ENCODE assay signal across 12 cellular contexts in the genomic region with DNA sequence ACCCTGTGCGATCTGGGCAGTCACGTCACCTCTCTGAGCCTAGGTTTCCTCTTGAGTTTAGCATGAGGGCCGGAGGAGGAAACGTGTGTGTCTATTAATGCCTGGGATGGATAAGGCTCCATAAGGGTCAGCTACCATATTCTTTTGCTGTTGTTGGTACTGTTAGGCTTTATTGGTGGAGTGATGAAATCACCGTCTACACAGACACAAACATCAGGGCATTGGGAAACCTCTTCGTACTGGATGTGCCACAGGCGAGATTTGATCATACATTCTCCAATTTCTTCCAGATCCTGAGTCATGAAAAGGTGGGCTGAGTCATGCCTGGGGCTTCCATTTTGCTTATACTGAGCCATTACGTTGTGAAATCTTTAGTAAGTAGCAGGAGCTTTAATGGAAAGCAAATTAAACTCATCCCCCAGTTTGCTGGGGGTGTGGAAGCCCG. TPM values are rescaled to one million over a fixed set of nuclear protein-coding genes. Genes with fewer than 3 reads are reported as not detected.
DNase-seq lines count a peak whose midpoint lies in the region; ATAC-seq, FAIRE-seq and TF ChIP-seq lines count a peak whose summit lies in the region.
"Had no signal": no experiment of that assay in that cellular context is flagged by ENCODE, and none has a peak within 500 bp of the region (broad histone marks: within the 10 kb centered on the region; RNA-seq: fewer than 3 reads in every experiment).

No MANE protein-coding gene starts in this region.

- H2AFZ ChIP-seq in fibroblast of lung (ENCODE audit: low read length) = peak overlapping the region; percentile 37

- peak overlapping the region; percentile 0 to 67 (median 56) for H3K27ac ChIP-seq in Peyer's patch
- H3K27ac ChIP-seq in fibroblast of lung (ENCODE audit: insufficient read depth, low read length) = peak overlapping the region; percentile 83
- H3K27ac ChIP-seq in rectal smooth muscle tissue (ENCODE audit: low read depth, low read length) = peak overlapping the region; percentile 69

- H3K4me1 ChIP-seq in Peyer's patch (peaks cover 0 to 16% (median 2%) of the 10 kb centered on the region in 4 donors), fibroblast of lung (ENCODE audit: control insufficient read depth, extremely low read depth, insufficient read depth, low read length) (peaks cover 10% of the 10 kb centered on the region), rectal smooth muscle tissue (ENCODE audit: control insufficient read depth, insufficient read depth, low read length) (peaks cover 15% of the 10 kb centered on the region)

- DNase-seq in ELR (ENCODE audit: low read depth) (peak; percentile 97), Peyer's patch (peak in 2 of 3 donors; percentile 28 to 59), fibroblast of lung (ENCODE audit: low read depth in 2 of 2) (peak; percentile 91 to 99), D721Med (ENCODE audit: insufficient read length, low spot score) (no peak)
- DNase-seq in activated T-cell treated with anti-CD3 and anti-CD28 coated beads, Interleukin-2, amount 50 U/mL, for 24 hours = no peak
- no peak for DNase-seq in activated naive CD4-positive, alpha-beta T cell treated with anti-CD3 and anti-CD28 coated beads, Interleukin-2, amount 50 U/mL, for 72 hours (ENCODE audit: low spot score in 2 of 2)
- no peak for DNase-seq in stimulated activated effector memory CD8-positive, alpha-beta T cell treated with anti-CD3 and anti-CD28 coated beads, Interleukin-12 subunit alpha, Interleukin-12 subunit beta, amount 100 ng/mL, for 72 hours (ENCODE audit: low spot score in 2 of 2)
- DNase-seq: activated CD4-positive, alpha-beta memory T cell treated with anti-CD3 and anti-CD28 coated beads for 36 hours; NCI-H1694 had no signal

- no peaks in the 10 kb centered on the region for H3K79me2 ChIP-seq in fibroblast of lung (ENCODE audit: control insufficient read depth, insufficient read depth, low read length)

- H3K27me3 ChIP-seq in Peyer's patch = no peaks in the 10 kb centered on the region
- H3K27me3 ChIP-seq in fibroblast of lung (ENCODE audit: control insufficient read depth, insufficient read depth, low read length) = peaks cover 8% of the 10 kb centered on the region
- H3K27me3 ChIP-seq in rectal smooth muscle tissue (ENCODE audit: control insufficient read depth, insufficient read depth, low read length) = no peaks in the 10 kb centered on the region

- H3K27me3 Mint-ChIP-seq in activated T-cell treated with anti-CD3 and anti-CD28 coated beads, Interleukin-2, amount 50 U/mL, for 24 hours = peaks cover 17% of the 10 kb centered on the region

- no peaks in the 10 kb centered on the region for H4K20me1 ChIP-seq in fibroblast of lung (ENCODE audit: control insufficient read depth, extremely low read depth, insufficient read depth, low read length)

- H3K9me3 Mint-ChIP-seq in activated T-cell treated with anti-CD3 and anti-CD28 coated beads, Interleukin-2, amount 50 U/mL, for 24 hours = no peaks in the 10 kb centered on the region
- no peaks in the 10 kb centered on the region for H3K9me3 Mint-ChIP-seq in activated naive CD4-positive, alpha-beta T cell treated with anti-CD3 and anti-CD28 coated beads, Interleukin-2, amount 50 U/mL, for 72 hours
- no peaks in the 10 kb centered on the region for H3K9me3 Mint-ChIP-seq in stimulated activated effector memory CD8-positive, alpha-beta T cell treated with anti-CD3 and anti-CD28 coated beads, Interleukin-12 subunit alpha, Interleukin-12 subunit beta, amount 100 ng/mL, for 72 hours
- H3K9me3 Mint-ChIP-seq: activated CD4-positive, alpha-beta memory T cell treated with anti-CD3 and anti-CD28 coated beads for 36 hours had no signal

- no peak overlapping the region for H3K27ac Mint-ChIP-seq in activated T-cell treated with anti-CD3 and anti-CD28 coated beads, Interleukin-2, amount 50 U/mL, for 24 hours
- H3K27ac Mint-ChIP-seq in activated naive CD4-positive, alpha-beta T cell treated with anti-CD3 and anti-CD28 coated beads, Interleukin-2, amount 50 U/mL, for 72 hours = no peak overlapping the region
- no peak overlapping the region for H3K27ac Mint-ChIP-seq in stimulated activated effector memory CD8-positive, alpha-beta T cell treated with anti-CD3 and anti-CD28 coated beads, Interleukin-12 subunit alpha, Interleukin-12 subunit beta, amount 100 ng/mL, for 72 hours
- H3K27ac Mint-ChIP-seq: activated CD4-positive, alpha-beta memory T cell treated with anti-CD3 and anti-CD28 coated beads for 36 hours had no signal

- no peaks in the 10 kb centered on the region for H3K4me1 Mint-ChIP-seq in activated T-cell treated with anti-CD3 and anti-CD28 coated beads, Interleukin-2, amount 50 U/mL, for 24 hours (ENCODE audit: low read depth)
- H3K4me1 Mint-ChIP-seq in stimulated activated effector memory CD8-positive, alpha-beta T cell treated with anti-CD3 and anti-CD28 coated beads, Interleukin-12 subunit alpha, Interleukin-12 subunit beta, amount 100 ng/mL, for 72 hours = no peaks in the 10 kb centered on the region

- no peak overlapping the region for H3K4me3 Mint-ChIP-seq in activated T-cell treated with anti-CD3 and anti-CD28 coated beads, Interleukin-2, amount 50 U/mL, for 24 hours
- no peak overlapping the region for H3K4me3 Mint-ChIP-seq in stimulated activated effector memory CD8-positive, alpha-beta T cell treated with anti-CD3 and anti-CD28 coated beads, Interleukin-12 subunit alpha, Interleukin-12 subunit beta, amount 100 ng/mL, for 72 hours
- H3K4me3 Mint-ChIP-seq: activated CD4-positive, alpha-beta memory T cell treated with anti-CD3 and anti-CD28 coated beads for 36 hours had no signal

- no peaks in the 10 kb centered on the region for H3K36me3 ChIP-seq in Peyer's patch
- no peaks in the 10 kb centered on the region for H3K36me3 ChIP-seq in fibroblast of lung (ENCODE audit: control insufficient read depth, insufficient read depth, low read length)
- H3K36me3 ChIP-seq in rectal smooth muscle tissue (ENCODE audit: control insufficient read depth, insufficient read depth, low read length) = no peaks in the 10 kb centered on the region
- H3K36me3 ChIP-seq: HAP-1, heart right ventricle had no signal

- no peak for ATAC-seq in activated naive CD4-positive, alpha-beta T cell treated with anti-CD3 and anti-CD28 coated beads, Interleukin-2, amount 50 U/mL, for 72 hours
- ATAC-seq in stimulated activated effector memory CD8-positive, alpha-beta T cell treated with anti-CD3 and anti-CD28 coated beads, Interleukin-12 subunit alpha, Interleukin-12 subunit beta, amount 100 ng/mL, for 72 hours = no peak

- H3K9me3 ChIP-seq in Peyer's patch = no peaks in the 10 kb centered on the region
- H3K9me3 ChIP-seq in fibroblast of lung (ENCODE audit: control insufficient read depth, insufficient read depth, low read depth, low read length) = no peaks in the 10 kb centered on the region
- H3K9me3 ChIP-seq: HAP-1, heart right ventricle had no signal

- TF ChIP-seq CTCF in Peyer's patch (IDR thresholded peaks at IDR 0.05) (no peak), fibroblast of lung (conservative IDR thresholded peaks at IDR 0.05 in 1 of 2, IDR thresholded peaks at IDR 0.05 in 1 of 2; ENCODE audit: low read depth in 1 of 2, low read length in 2 of 2) (no peak), D721Med (IDR thresholded peaks at IDR 0.05; ENCODE audit: insufficient read depth, missing control alignments) (no peak)

- H3K4me2 ChIP-seq in fibroblast of lung (ENCODE audit: extremely low read depth, insufficient read depth, low read length) = peak overlapping the region; percentile 44

- H3K4me3 ChIP-seq in Peyer's patch (no peak overlapping the region), fibroblast of lung (replicated peaks in 1 of 4; ENCODE audit: control extremely low read depth in 1 of 4, insufficient read depth in 1 of 4, low read depth in 3 of 4, low read length in 4 of 4) (no peak overlapping the region), rectal smooth muscle tissue (ENCODE audit: low read length) (no peak overlapping the region)
- H3K4me3 ChIP-seq: HAP-1, heart right ventricle had no signal

- H3K9ac ChIP-seq in fibroblast of lung (ENCODE audit: insufficient read depth, low read length) (no peak overlapping the region), rectal smooth muscle tissue (ENCODE audit: low read length) (no peak overlapping the region)

- no peaks in the 10 kb centered on the region for H3K36me3 Mint-ChIP-seq in activated T-cell treated with anti-CD3 and anti-CD28 coated beads, Interleukin-2, amount 50 U/mL, for 24 hours (ENCODE audit: low read depth)
- H3K36me3 Mint-ChIP-seq in activated naive CD4-positive, alpha-beta T cell treated with anti-CD3 and anti-CD28 coated beads, Interleukin-2, amount 50 U/mL, for 72 hours = no peaks in the 10 kb centered on the region
- no peaks in the 10 kb centered on the region for H3K36me3 Mint-ChIP-seq in stimulated activated effector memory CD8-positive, alpha-beta T cell treated with anti-CD3 and anti-CD28 coated beads, Interleukin-12 subunit alpha, Interleukin-12 subunit beta, amount 100 ng/mL, for 72 hours
- H3K36me3 Mint-ChIP-seq: activated CD4-positive, alpha-beta memory T cell treated with anti-CD3 and anti-CD28 coated beads for 36 hours had no signal

- no peak for FAIRE-seq in D721Med (lab: Jason Lieb, UNC)

- TF ChIP-seq POLR2A in Peyer's patch (IDR thresholded peaks at IDR 0.05) = no peak

RNA-seq across cellular contexts. Expression of gene GRHL3, which starts 24.9 kb away (rescaled TPM):
- total RNA-seq in Peyer's patch (1 to 10 TPM in 1 of 4 donors, under 1 TPM in 2, not detected in 1; 0.35 to 1.1 (median 0.66) TPM), fibroblast of lung (not detected in 2 replicates)
- 0.03 TPM in 1 of 2 replicates, not detected in the other for polyA plus RNA-seq in fibroblast of lung
- not detected in 2 replicates for polyA plus RNA-seq in fibroblast of lung (2012)
- not detected in 2 replicates for polyA minus RNA-seq in fibroblast of lung (ENCODE audit: low replicate concordance)
- not detected for total RNA-seq in activated naive CD4-positive, alpha-beta T cell treated with anti-CD3 and anti-CD28 coated beads, Interleukin-2, amount 50 U/mL, for 72 hours
- total RNA-seq: activated CD4-positive, alpha-beta memory T cell treated with anti-CD3 and anti-CD28 coated beads for 36 hours; heart right ventricle had no signal

Comparison
In these comparisons a context has a peak if more than half of its experiments do, and no peak if none do; other contexts are left out.
1. DNase-seq: peak in ELR (single experiment), Peyer's patch (2 of 3) and fibroblast of lung (2 of 2); none in D721Med (single experiment), activated T-cell treated with anti-CD3 and anti-CD28 coated beads, Interleukin-2, amount 50 U/mL, for 24 hours (single experiment), activated naive CD4-positive, alpha-beta T cell treated with anti-CD3 and anti-CD28 coated beads, Interleukin-2, amount 50 U/mL, for 72 hours (0 of 2) and stimulated activated effector memory CD8-positive, alpha-beta T cell treated with anti-CD3 and anti-CD28 coated beads, Interleukin-12 subunit alpha, Interleukin-12 subunit beta, amount 100 ng/mL, for 72 hours (0 of 2).
2. Peak in every context shown above with its lines, with median percentiles within 50 percentile points of each other: H3K27ac ChIP-seq.